ENCODE assay signal across 8 cellular contexts in genomic region chr13:101452519-101453485, GRCh38. TPM values are rescaled to one million over a fixed set of nuclear protein-coding genes. Genes with fewer than 3 reads are reported as not detected.
DNase-seq lines count a peak whose midpoint lies in the region; ATAC-seq and TF ChIP-seq lines count a peak whose summit lies in the region.

Gene ITGBL1 (plus strand): TSS chr13:101452675. CDS start chr13:101452834, 159 bp downstream.

- H3K27me3 ChIP-seq in uterus, result no peaks in the 10 kb centered on the region

- DNase-seq in T-helper 17 cell (no peak), iris pigment epithelial cell (ENCODE audit: low read depth) (peak; percentile 54), uterus (no peak), NCI-H2196 (lab: John Stamatoyannopoulos, UW; ENCODE audit: unreplicated experiment) (no peak)
- DNase-seq in activated CD4-positive, alpha-beta T cell treated with anti-CD3 and anti-CD28 coated beads, Interleukin-2, amount 50 U/mL, for 4 hours, result no peak
- no peak for DNase-seq in stimulated activated CD4-positive, alpha-beta T cell treated with anti-CD3 and anti-CD28 coated beads, Interleukin-1b, Interleukin-23, amount 100 ng/mL, for 48 hours

- H3K4me3 ChIP-seq in uterus, result peak within 1 kb of the TSS; percentile 7 to 26

- peaks cover 40% of the 10 kb centered on the region for H3K27me3 Mint-ChIP-seq in T-helper 17 cell

- H3K4me3 Mint-ChIP-seq in T-helper 17 cell, result peak within 1 kb of the TSS; percentile 72

- H3K4me1 ChIP-seq in uterus, result no peaks in the 10 kb centered on the region

- TF ChIP-seq CTCF in uterus (IDR thresholded peaks at IDR 0.05), result no peak

- no peak within 1 kb of the TSS for H3K27ac ChIP-seq in uterus

- H3K36me3 Mint-ChIP-seq in T-helper 17 cell (ENCODE audit: low read depth), result peaks cover 2% of the 10 kb centered on the region

- peaks cover 8% of the 10 kb centered on the region for H3K4me1 Mint-ChIP-seq in T-helper 17 cell

- intact Hi-C loops in uterus (cut with DNase I; ENCODE audit: low total_unique reads), result no loop called here

- H3K9me3 ChIP-seq in T-helper 17 cell (ENCODE audit: control insufficient read depth, low read length, poor library complexity, severe bottlenecking), result no peaks in the 10 kb centered on the region
- no peaks in the 10 kb centered on the region for H3K9me3 ChIP-seq in uterus

- TF ChIP-seq POLR2A in uterus (IDR thresholded peaks at IDR 0.05), result no peak

- H3K27ac Mint-ChIP-seq in T-helper 17 cell, result peak within 1 kb of the TSS; percentile 16

- H3K36me3 ChIP-seq in uterus, result no peaks in the 10 kb centered on the region

- ATAC-seq in GM18867 (IDR thresholded peaks at IDR 0.05; ENCODE audit: unreplicated experiment) (peak; percentile 92), HG02759 (IDR thresholded peaks at IDR 0.05; ENCODE audit: unreplicated experiment) (peak; percentile 79), T-helper 17 cell (no peak)

RNA-seq across cellular contexts. Expression of gene ITGBL1, which starts in this region (rescaled TPM):
- total RNA-seq in T-helper 17 cell (not detected), uterus (10 to 100 TPM in 1 of 4 donors, 1 to 10 TPM in 2, not detected in 1; 1.8 to 19.4 (median 2.6) TPM)
